8 cellular contexts compared by ENCODE assay signal in genomic region chr4:108649863-108650211, GRCh38. TPM values are rescaled to one million over a fixed set of nuclear protein-coding genes. Genes with fewer than 3 reads are reported as not detected.
DNase-seq lines count a peak whose midpoint lies in the region; ATAC-seq and TF ChIP-seq lines count a peak whose summit lies in the region.

No MANE protein-coding gene starts in this region.

- ATAC-seq in GM18870 (IDR thresholded peaks at IDR 0.05; ENCODE audit: unreplicated experiment) (peak; percentile 25), HG02623 (IDR thresholded peaks at IDR 0.05; ENCODE audit: unreplicated experiment) (peak; percentile 20), RWPE2 (ENCODE audit: low read depth) (peak; percentile 50)

- no peaks in the 10 kb centered on the region for H3K27me3 Mint-ChIP-seq in glutamatergic neuron (ENCODE audit: unreplicated experiment)

- TF ChIP-seq POLR2A in suprapubic skin (IDR thresholded peaks at IDR 0.05): no peak

- DNase-seq in RWPE2 (ENCODE audit: low spot score) (no peak), glutamatergic neuron (no peak), suprapubic skin (ENCODE audit: low spot score in 2 of 2) (no peak), HuH-7.5 (ENCODE audit: low spot score) (no peak), SIG-M5 treated with dmso at 0.1 percent for 504 hours (lab: John Stamatoyannopoulos, UW; ENCODE audit: unreplicated experiment) (no peak), A172 (ENCODE audit: low spot score) (no peak)

- H3K4me3 ChIP-seq in RWPE2 (ENCODE audit: severe bottlenecking): peak overlapping the region; percentile 73
- peak overlapping the region; percentile 90 for H3K4me3 ChIP-seq in suprapubic skin

- no peak for TF ChIP-seq EP300 in suprapubic skin (IDR thresholded peaks at IDR 0.05)

- peak overlapping the region; percentile 68 for H3K27ac Mint-ChIP-seq in glutamatergic neuron (ENCODE audit: unreplicated experiment)

- under 1% methylated on average over 6 of the region's 6 CpGs for WGBS in suprapubic skin

- H3K27me3 ChIP-seq in RWPE2 (ENCODE audit: insufficient read depth, poor library complexity, severe bottlenecking) (no peaks in the 10 kb centered on the region), suprapubic skin (no peaks in the 10 kb centered on the region)

- H3K36me3 ChIP-seq in RWPE2 (ENCODE audit: low read depth) (peaks cover 27% of the 10 kb centered on the region), suprapubic skin (no peaks in the 10 kb centered on the region)

- peak overlapping the region; percentile 41 for H3K27ac ChIP-seq in RWPE2 (ENCODE audit: poor library complexity, severe bottlenecking)
- H3K27ac ChIP-seq in suprapubic skin: no peak overlapping the region

- no peaks in the 10 kb centered on the region for H3K9me3 Mint-ChIP-seq in glutamatergic neuron (ENCODE audit: unreplicated experiment)

- peak overlapping the region; percentile 94 for H3K4me3 Mint-ChIP-seq in glutamatergic neuron (ENCODE audit: unreplicated experiment)

- H3K9me3 ChIP-seq in RWPE2 (ENCODE audit: severe bottlenecking) (no peaks in the 10 kb centered on the region), suprapubic skin (no peaks in the 10 kb centered on the region)

- peaks cover 18% of the 10 kb centered on the region for H3K4me1 ChIP-seq in RWPE2 (ENCODE audit: insufficient read depth, poor library complexity, severe bottlenecking)
- peaks cover 28% of the 10 kb centered on the region for H3K4me1 ChIP-seq in suprapubic skin

- no peaks in the 10 kb centered on the region for H3K36me3 Mint-ChIP-seq in glutamatergic neuron (ENCODE audit: unreplicated experiment)

- TF ChIP-seq CTCF in RWPE2 (IDR thresholded peaks at IDR 0.05; ENCODE audit: poor library complexity, severe bottlenecking): no peak
- no peak for TF ChIP-seq CTCF in glutamatergic neuron (IDR thresholded peaks at IDR 0.05; ENCODE audit: partially characterized antibody, unreplicated experiment)
- TF ChIP-seq CTCF in suprapubic skin (IDR thresholded peaks at IDR 0.05): no peak

- H3K4me1 Mint-ChIP-seq in glutamatergic neuron (ENCODE audit: low read depth, unreplicated experiment): peaks cover 4% of the 10 kb centered on the region

RNA-seq across cellular contexts. Expression of gene OSTC, which starts 0.6 kb away (rescaled TPM):
- 42.8 TPM for total RNA-seq in glutamatergic neuron (ENCODE audit: unreplicated experiment)
- 10 to 100 TPM; 23.7 to 60.2 (median 39.4) TPM for total RNA-seq in suprapubic skin
- 183 and 432 TPM in 2 replicates for total RNA-seq in A172 (2014; rRNA removed; shearing (Covaris generic))

RNA-seq across cellular contexts. Expression of gene RPL34, which starts 29.5 kb away (rescaled TPM):
- 724 TPM for total RNA-seq in glutamatergic neuron (ENCODE audit: unreplicated experiment)
- 1,000 to 10,000 TPM in 2 of 4 donors, 100 to 1,000 TPM in 2; 704 to 1,066 (median 979) TPM for total RNA-seq in suprapubic skin
- total RNA-seq in A172 (2014; rRNA removed; shearing (Covaris generic)): 766 and 852 TPM in 2 replicates
